25 cellular contexts compared by ENCODE assay signal in the genomic region with DNA sequence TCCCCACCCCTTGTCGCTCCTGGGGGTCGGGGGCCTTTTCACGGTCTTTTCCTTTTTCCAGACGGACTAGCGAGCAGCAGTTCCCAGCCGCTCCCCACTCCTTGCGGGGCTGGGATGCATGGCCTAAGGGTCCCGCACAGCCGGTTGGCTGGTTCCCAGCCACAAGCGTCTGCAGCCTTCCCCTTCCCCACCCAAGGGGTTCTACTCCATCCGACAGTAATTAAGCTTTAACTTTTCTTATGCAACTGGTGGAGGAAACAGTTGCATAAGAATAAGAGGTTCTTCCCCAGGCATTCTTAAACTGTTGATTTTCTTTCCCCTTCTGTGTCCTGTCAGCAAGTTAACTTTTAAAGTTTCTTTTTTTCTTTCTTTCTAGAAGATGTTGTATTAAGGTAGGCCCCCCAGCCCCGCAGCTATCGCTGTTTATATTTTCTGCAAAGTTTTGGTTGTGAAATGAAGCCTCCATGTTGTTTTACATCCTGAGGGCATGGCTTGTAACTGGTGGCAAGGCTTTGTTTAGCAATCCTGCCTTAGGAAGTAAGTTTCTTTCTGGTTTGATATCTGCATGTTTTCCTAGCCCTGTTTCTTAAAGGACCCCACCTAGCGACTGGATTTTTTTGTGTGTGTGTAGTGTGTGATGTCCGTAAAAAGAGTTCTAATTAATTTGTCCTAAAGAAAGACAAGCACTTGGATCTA.
DNase-seq lines count a peak whose midpoint lies in the region; ATAC-seq and TF ChIP-seq lines count a peak whose summit lies in the region.
"Had no signal": no experiment of that assay in that cellular context is flagged by ENCODE, and none has a peak within 500 bp of the region (broad histone marks: within the 10 kb centered on the region; RNA-seq: fewer than 3 reads in every experiment).

No MANE protein-coding gene starts in this region.

- H4K20me1 ChIP-seq in BLaER1 (no peaks in the 10 kb centered on the region), osteoblast (ENCODE audit: insufficient read depth, low read length) (no peaks in the 10 kb centered on the region)

- H3K4me3 ChIP-seq in BLaER1 (peak overlapping the region; percentile 71), HL-60 (replicated peaks; ENCODE audit: insufficient read depth, low read length) (no peak overlapping the region), osteoblast (ENCODE audit: insufficient read depth, low read length) (no peak overlapping the region)

- DNase-seq in HL-60 (ENCODE audit: low read depth in 1 of 2, low spot score in 1 of 2) (peak in 1 of 2 experiments; percentile 25), RPMI7951 (ENCODE audit: low read depth) (peak; percentile 1), iPS-NIHi7 (ENCODE audit: extremely low spot score) (peak; percentile 26), osteoblast (ENCODE audit: insufficient read length, low spot score, missing footprints) (no peak), Right ventricle myocardium superior (no peak)
- DNase-seq in activated naive CD4-positive, alpha-beta T cell treated with anti-CD3 and anti-CD28 coated beads, Interleukin-2, amount 50 U/mL, for 16 hours: no peak
- DNase-seq: ACHN; activated CD4-positive, alpha-beta T cell treated with anti-CD3 and anti-CD28 coated beads, Interleukin-2, amount 50 U/mL, for 4 hours; activated gamma-delta T cell treated with Interleukin-2 at 50 U/mL for 16 hours; activated T-cell treated with anti-CD3 and anti-CD28 coated beads for 4 hours; anterior cingulate cortex; CD4-positive, alpha-beta memory T cell; central memory CD4-positive, alpha-beta T cell; DMS153; HCEC 1CT; naive B cell; NCI-H1436; NCI-H526 treated with DMSO at 0.1 percent for 48 hours; stimulated activated CD4-positive, alpha-beta T cell treated with anti-CD3 and anti-CD28 coated beads, Interleukin-1b, Interleukin-23, amount 100 ng/mL, for 48 hours; stimulated activated naive B cell treated with anti-CD40 and anti-IgM and Interleukin-4, amounts not matched to agents 10 μg/mL and 1 μg/mL and 100 μg/mL, for 72 hours; T-helper 17 cell had no signal

- H3K36me3 ChIP-seq in BLaER1 (no peaks in the 10 kb centered on the region), osteoblast (ENCODE audit: insufficient read depth, low read length) (no peaks in the 10 kb centered on the region)

- H3K4me2 ChIP-seq in BLaER1: peak overlapping the region; percentile 87
- no peak overlapping the region for H3K4me2 ChIP-seq in osteoblast (ENCODE audit: insufficient read depth, low read length)

- no peaks in the 10 kb centered on the region for H3K79me2 ChIP-seq in osteoblast (ENCODE audit: insufficient read depth, low read length)
- H3K79me2 ChIP-seq: parathyroid adenoma had no signal

- intact Hi-C loops in Right ventricle myocardium superior (cut with DNase I): no loop called here

- H3K27me3 ChIP-seq in BLaER1 (no peaks in the 10 kb centered on the region), HL-60 (ENCODE audit: insufficient read depth, poor library complexity, severe bottlenecking) (no peaks in the 10 kb centered on the region), osteoblast (ENCODE audit: insufficient read depth, low read length) (no peaks in the 10 kb centered on the region)

- H3K9me3 ChIP-seq in BLaER1 (peaks cover 24% of the 10 kb centered on the region; the same call in 1 of the 2 replicates), osteoblast (ENCODE audit: low read depth, low read length) (peaks cover 2% of the 10 kb centered on the region)

- no peak overlapping the region for H2AFZ ChIP-seq in osteoblast (ENCODE audit: low read length)
- H2AFZ ChIP-seq: parathyroid adenoma had no signal

- H3K27ac ChIP-seq in BLaER1 (peak overlapping the region; percentile 84), HL-60 (replicated peaks) (peak overlapping the region; percentile 64), osteoblast (ENCODE audit: low read depth, low read length) (no peak overlapping the region)
- H3K27ac ChIP-seq: parathyroid adenoma, VCaP had no signal

- no peak for ATAC-seq in Right ventricle myocardium superior (ENCODE audit: poor library complexity)
- ATAC-seq in HG02623 (IDR thresholded peaks at IDR 0.05; ENCODE audit: unreplicated experiment): no peak
- ATAC-seq: stimulated activated naive B cell treated with anti-CD40 and anti-IgM and Interleukin-4, amounts not matched to agents 10 μg/mL and 1 μg/mL and 100 μg/mL, for 72 hours; T-helper 17 cell had no signal

- H3K4me1 ChIP-seq in BLaER1: peaks cover 72% of the 10 kb centered on the region
- H3K4me1 ChIP-seq in osteoblast (ENCODE audit: insufficient read depth, low read length): no peaks in the 10 kb centered on the region
- H3K4me1 ChIP-seq: parathyroid adenoma had no signal

- peak overlapping the region; percentile 84 for H3K9ac ChIP-seq in BLaER1
- H3K9ac ChIP-seq: parathyroid adenoma had no signal

- TF ChIP-seq CTCF in HL-60 (IDR thresholded peaks at IDR 0.05; ENCODE audit: insufficient read depth, low read length) (no peak), osteoblast (IDR thresholded peaks at IDR 0.05; ENCODE audit: extremely low read depth, low read depth, low read length) (no peak)

Comparison
In these comparisons a context has a peak if more than half of its experiments do, and no peak if none do; other contexts are left out.
1. DNase-seq: peak in RPMI7951 (single experiment) and iPS-NIHi7 (single experiment); none in osteoblast (single experiment), Right ventricle myocardium superior (single experiment) and activated naive CD4-positive, alpha-beta T cell treated with anti-CD3 and anti-CD28 coated beads, Interleukin-2, amount 50 U/mL, for 16 hours (single experiment).